Comparison of ENCODE assay signal across 9 cellular contexts in genomic region chr1:100719490-100719889, GRCh38. TPM values are rescaled to one million over a fixed set of nuclear protein-coding genes. Genes with fewer than 3 reads are reported as not detected.
DNase-seq lines count a peak whose midpoint lies in the region; ATAC-seq and FAIRE-seq lines count a peak whose summit lies in the region.
"Had no signal": no experiment of that assay in that cellular context is flagged by ENCODE, and none has a peak within 500 bp of the region (broad histone marks: within the 10 kb centered on the region; RNA-seq: fewer than 3 reads in every experiment).

Gene VCAM1, plus strand, starts transcription at chr1:100719742. Its CDS starts 119 bp downstream, at chr1:100719861.

- H3K4me1 ChIP-seq in iPS-18a (ENCODE audit: control insufficient read depth, low read depth, low read length) = peaks cover 9% of the 10 kb centered on the region

- CTCF ChIA-PET in activated naive CD4-positive, alpha-beta T cell treated with anti-CD3 and anti-CD28 coated beads, Interleukin-2, amount 10 ng/mL, durations not matched to agents 7 days and 5 days (lab: Charles Lee) = no interaction called here

- no peak within 1 kb of the TSS for H3K27ac Mint-ChIP-seq in stimulated activated naive CD8-positive, alpha-beta T cell treated with anti-CD3 and anti-CD28 coated beads, Interleukin-15, Interleukin-2, amounts not matched to agents 100 ng/mL and 50 ng/mL, for 24 hours
- H3K27ac Mint-ChIP-seq in stimulated activated naive B cell treated with anti-CD40 and anti-IgM and Interleukin-4, amounts not matched to agents 10 μg/mL and 1 μg/mL and 100 μg/mL, for 72 hours = no peak within 1 kb of the TSS
- H3K27ac Mint-ChIP-seq in activated naive CD4-positive, alpha-beta T cell treated with anti-CD3 and anti-CD28 coated beads, Interleukin-2, amount 10 ng/mL, durations not matched to agents 7 days and 5 days = no peak within 1 kb of the TSS

- H3K36me3 Mint-ChIP-seq in stimulated activated naive CD8-positive, alpha-beta T cell treated with anti-CD3 and anti-CD28 coated beads, Interleukin-15, Interleukin-2, amounts not matched to agents 100 ng/mL and 50 ng/mL, for 24 hours (ENCODE audit: low read depth) = no peaks in the 10 kb centered on the region
- no peaks in the 10 kb centered on the region for H3K36me3 Mint-ChIP-seq in stimulated activated naive B cell treated with anti-CD40 and anti-IgM and Interleukin-4, amounts not matched to agents 10 μg/mL and 1 μg/mL and 100 μg/mL, for 72 hours
- H3K36me3 Mint-ChIP-seq in activated naive CD4-positive, alpha-beta T cell treated with anti-CD3 and anti-CD28 coated beads, Interleukin-2, amount 10 ng/mL, durations not matched to agents 7 days and 5 days = no peaks in the 10 kb centered on the region

- peak within 1 kb of the TSS; percentile 5 for H3K4me3 ChIP-seq in iPS-18a (ENCODE audit: low read length)

- no peak within 1 kb of the TSS for H3K9ac ChIP-seq in iPS-18a (ENCODE audit: low read length)

- DNase-seq in GM19239 (ENCODE audit: insufficient read length, low spot score) = peak; percentile 1
- DNase-seq in SK-N-DZ (ENCODE audit: low spot score) = peak; percentile 2
- DNase-seq in NCI-H2107 treated with DMSO at 0.1 percent for 48 hours (lab: John Stamatoyannopoulos, UW; ENCODE audit: unreplicated experiment) = no peak
- DNase-seq in SKM-1 (lab: John Stamatoyannopoulos, UW; ENCODE audit: unreplicated experiment) = no peak
- DNase-seq in stimulated activated naive B cell treated with anti-CD40 and anti-IgM and Interleukin-4, amounts not matched to agents 10 μg/mL and 1 μg/mL and 100 μg/mL, for 72 hours = no peak
- no peak for DNase-seq in activated naive CD4-positive, alpha-beta T cell treated with anti-CD3 and anti-CD28 coated beads, Interleukin-2, amount 10 ng/mL, durations not matched to agents 7 days and 5 days
- DNase-seq: NCI-H526 treated with DMSO at 0.1 percent for 48 hours had no signal

- no peaks in the 10 kb centered on the region for H3K36me3 ChIP-seq in iPS-18a (ENCODE audit: control insufficient read depth, low read depth, low read length)

- peaks cover 32% of the 10 kb centered on the region for H3K27me3 Mint-ChIP-seq in stimulated activated naive CD8-positive, alpha-beta T cell treated with anti-CD3 and anti-CD28 coated beads, Interleukin-15, Interleukin-2, amounts not matched to agents 100 ng/mL and 50 ng/mL, for 24 hours
- peaks cover 7 to 9% of the 10 kb centered on the region in 2 donors for H3K27me3 Mint-ChIP-seq in stimulated activated naive B cell treated with anti-CD40 and anti-IgM and Interleukin-4, amounts not matched to agents 10 μg/mL and 1 μg/mL and 100 μg/mL, for 72 hours
- peaks cover 10% of the 10 kb centered on the region for H3K27me3 Mint-ChIP-seq in activated naive CD4-positive, alpha-beta T cell treated with anti-CD3 and anti-CD28 coated beads, Interleukin-2, amount 10 ng/mL, durations not matched to agents 7 days and 5 days

- H3K4me3 Mint-ChIP-seq in stimulated activated naive CD8-positive, alpha-beta T cell treated with anti-CD3 and anti-CD28 coated beads, Interleukin-15, Interleukin-2, amounts not matched to agents 100 ng/mL and 50 ng/mL, for 24 hours = peak within 1 kb of the TSS; percentile 6
- H3K4me3 Mint-ChIP-seq in stimulated activated naive B cell treated with anti-CD40 and anti-IgM and Interleukin-4, amounts not matched to agents 10 μg/mL and 1 μg/mL and 100 μg/mL, for 72 hours = no peak within 1 kb of the TSS
- no peak within 1 kb of the TSS for H3K4me3 Mint-ChIP-seq in activated naive CD4-positive, alpha-beta T cell treated with anti-CD3 and anti-CD28 coated beads, Interleukin-2, amount 10 ng/mL, durations not matched to agents 7 days and 5 days

- H3K4me1 Mint-ChIP-seq in stimulated activated naive CD8-positive, alpha-beta T cell treated with anti-CD3 and anti-CD28 coated beads, Interleukin-15, Interleukin-2, amounts not matched to agents 100 ng/mL and 50 ng/mL, for 24 hours (ENCODE audit: low read depth) = peaks cover 17% of the 10 kb centered on the region
- H3K4me1 Mint-ChIP-seq in stimulated activated naive B cell treated with anti-CD40 and anti-IgM and Interleukin-4, amounts not matched to agents 10 μg/mL and 1 μg/mL and 100 μg/mL, for 72 hours = peaks cover 0 to 3% of the 10 kb centered on the region in 2 donors
- H3K4me1 Mint-ChIP-seq in activated naive CD4-positive, alpha-beta T cell treated with anti-CD3 and anti-CD28 coated beads, Interleukin-2, amount 10 ng/mL, durations not matched to agents 7 days and 5 days = no peaks in the 10 kb centered on the region

- no peak within 1 kb of the TSS for H3K27ac ChIP-seq in iPS-18a (ENCODE audit: low read length)

- no peak for ATAC-seq in stimulated activated naive B cell treated with anti-CD40 and anti-IgM and Interleukin-4, amounts not matched to agents 10 μg/mL and 1 μg/mL and 100 μg/mL, for 72 hours (replicated peaks)

- H3K27me3 ChIP-seq in iPS-18a (ENCODE audit: control insufficient read depth, insufficient read depth, low read length) = no peaks in the 10 kb centered on the region

- FAIRE-seq in GM19239 (lab: Jason Lieb, UNC) = no peak

- no peaks in the 10 kb centered on the region for H3K9me3 ChIP-seq in iPS-18a (ENCODE audit: control insufficient read depth, low read depth, low read length)

- no peaks in the 10 kb centered on the region for H3K9me3 Mint-ChIP-seq in stimulated activated naive CD8-positive, alpha-beta T cell treated with anti-CD3 and anti-CD28 coated beads, Interleukin-15, Interleukin-2, amounts not matched to agents 100 ng/mL and 50 ng/mL, for 24 hours
- no peaks in the 10 kb centered on the region for H3K9me3 Mint-ChIP-seq in stimulated activated naive B cell treated with anti-CD40 and anti-IgM and Interleukin-4, amounts not matched to agents 10 μg/mL and 1 μg/mL and 100 μg/mL, for 72 hours
- no peaks in the 10 kb centered on the region for H3K9me3 Mint-ChIP-seq in activated naive CD4-positive, alpha-beta T cell treated with anti-CD3 and anti-CD28 coated beads, Interleukin-2, amount 10 ng/mL, durations not matched to agents 7 days and 5 days

RNA-seq across cellular contexts. Expression of gene VCAM1, which starts in this region (rescaled TPM):
- polyA plus RNA-seq in SK-N-DZ (2014; cell fraction: cytosol; rRNA removed) = 1.5 and 2.0 TPM in 2 replicates
- polyA plus RNA-seq in SK-N-DZ (2014; cell fraction: nucleus; rRNA removed) = 1.3 and 1.4 TPM in 2 replicates

Comparison
In these comparisons a context has a peak if more than half of its experiments do, and no peak if none do; other contexts are left out.
1. DNase-seq: peak in GM19239 (single experiment) and SK-N-DZ (single experiment); none in NCI-H2107 treated with DMSO at 0.1 percent for 48 hours (single experiment), SKM-1 (single experiment), stimulated activated naive B cell treated with anti-CD40 and anti-IgM and Interleukin-4, amounts not matched to agents 10 μg/mL and 1 μg/mL and 100 μg/mL, for 72 hours (single experiment) and activated naive CD4-positive, alpha-beta T cell treated with anti-CD3 and anti-CD28 coated beads, Interleukin-2, amount 10 ng/mL, durations not matched to agents 7 days and 5 days (single experiment).